Comparison of ENCODE assay signal across 1 cellular context in genomic region chr15:52103217-52104207, GRCh38.
TF ChIP-seq lines count a peak whose summit lies in the region.

No MANE protein-coding gene starts in this region.

TF ChIP-seq in GM23338, 12 proteins besides CTCF, POLR2A, EP300 and RAD21 (continued from another document):
- TF ChIP-seq ZNF462 (CRISPR knock-in tag; IDR thresholded peaks at IDR 0.05) (no peak), ZNF114 (CRISPR knock-in tag; IDR thresholded peaks at IDR 0.05) (no peak), NANOG (IDR thresholded peaks at IDR 0.05; ENCODE audit: borderline replicate concordance) (no peak), CREB1 (CRISPR knock-in tag; IDR thresholded peaks at IDR 0.05; ENCODE audit: low read depth) (no peak), EZH2phosphoT487 (IDR thresholded peaks at IDR 0.05; ENCODE audit: unreplicated experiment) (no peak)
